ENCODE assay signal across 1 cellular context in genomic region chr13:112605531-112605990, GRCh38.
TF ChIP-seq lines count a peak whose summit lies in the region.

No MANE protein-coding gene starts in this region.

TF ChIP-seq in GM23338, 12 proteins besides CTCF, POLR2A, EP300 and RAD21 (continued from another document):
- TF ChIP-seq EZH2 (IDR thresholded peaks at IDR 0.05; ENCODE audit: low read depth, unreplicated experiment) (no peak), REST (IDR thresholded peaks at IDR 0.05; ENCODE audit: unreplicated experiment) (no peak), POLR2AphosphoS5 (IDR thresholded peaks at IDR 0.05; ENCODE audit: low read depth) (no peak), STAT1 (IDR thresholded peaks at IDR 0.05; ENCODE audit: unreplicated experiment) (no peak), NANOG (IDR thresholded peaks at IDR 0.05; ENCODE audit: borderline replicate concordance) (no peak), CREB1 (CRISPR knock-in tag; IDR thresholded peaks at IDR 0.05; ENCODE audit: low read depth) (no peak), ETS1 (IDR thresholded peaks at IDR 0.05) (no peak), ZNF331 (CRISPR knock-in tag; IDR thresholded peaks at IDR 0.05; ENCODE audit: low read depth) (no peak), JUNB (IDR thresholded peaks at IDR 0.05; ENCODE audit: unreplicated experiment) (no peak)
